Comparison of ENCODE assay signal across 21 cellular contexts in the genomic region with DNA sequence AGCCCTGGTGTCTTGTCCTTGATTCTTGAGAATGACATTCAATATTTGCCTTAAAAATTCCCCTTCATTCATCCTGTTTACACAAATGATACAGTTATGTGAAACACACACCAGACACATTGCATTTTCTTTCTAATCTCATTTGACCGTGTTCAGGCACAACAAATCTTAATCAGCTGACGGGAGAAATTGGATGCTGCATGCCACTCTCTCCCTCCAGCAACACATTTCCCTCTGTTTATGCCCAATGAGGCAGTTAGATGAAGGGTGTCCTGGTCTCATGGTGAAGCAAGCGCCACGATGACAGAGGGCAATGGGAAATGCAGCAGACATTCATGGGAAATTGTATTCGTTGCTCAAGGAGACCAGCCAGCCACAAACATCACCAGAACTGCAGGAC. TPM values are rescaled to one million over a fixed set of nuclear protein-coding genes. Genes with fewer than 3 reads are reported as not detected.
A peak's percentile ranks its signal among the peaks of the same experiment; 100 is the strongest.
DNase-seq lines count a peak whose midpoint lies in the region; ATAC-seq and TF ChIP-seq lines count a peak whose summit lies in the region.
"Had no signal": no experiment of that assay in that cellular context is flagged by ENCODE, and none has a peak within 500 bp of the region (broad histone marks: within the 10 kb centered on the region; RNA-seq: fewer than 3 reads in every experiment).

No MANE protein-coding gene starts in this region.

- no peaks in the 10 kb centered on the region for H3K9me3 ChIP-seq in SK-N-SH
- no peaks in the 10 kb centered on the region for H3K9me3 ChIP-seq in endodermal cell (ENCODE audit: control insufficient read depth, low read length)
- H3K9me3 ChIP-seq: A549, MG63 had no signal

- 48% methylated on average over 5 of the region's 5 CpGs for WGBS in SK-N-SH (ENCODE audit: low lambda C conversion rate)
- WGBS in endodermal cell (ENCODE audit: insufficient coverage in 1 of 2, insufficient read length in 1 of 2), 2 experiments: 82 to 92% methylated on average over 4 to 5 of the region's 5 CpGs

- POLR2A ChIA-PET in SK-N-SH (lab: Yijun Ruan, JAX): interaction anchor here (0.9 to 1.7 kb wide), 2 partner anchors 34 to 138 kb away, joined by 3 to 6 read pairs; no protein-coding TSS in a partner anchor

- no peak overlapping the region for H2AFZ ChIP-seq in SK-N-SH (ENCODE audit: low read depth)

- H3K27ac ChIP-seq in SK-N-SH (ENCODE audit: low read depth in 2 of 2, low read length in 1 of 2) (peak overlapping the region in 1 of 2 experiments; percentile 95; a peak in 2 of 4 replicates), endodermal cell (ENCODE audit: low read depth, low read length) (no peak overlapping the region), substantia nigra (ENCODE audit: low read depth, low read length, poor library complexity, severe bottlenecking) (peak overlapping the region; percentile 1)
- H3K27ac ChIP-seq: A549, KMS-11 had no signal

- H3K79me2 ChIP-seq in SK-N-SH (ENCODE audit: insufficient read depth): no peaks in the 10 kb centered on the region

- ATAC-seq in Right ventricle myocardium inferior: no peak
- ATAC-seq: A549, GM12878, HepG2 had no signal

- no peaks in the 10 kb centered on the region for H3F3A ChIP-seq in SK-N-SH (replicated peaks; ENCODE audit: insufficient read depth)

- peaks cover 33% of the 10 kb centered on the region for H3K4me1 Mint-ChIP-seq in endodermal cell

- TF ChIP-seq EP300 in SK-N-SH (IDR thresholded peaks at IDR 0.05; ENCODE audit: borderline replicate concordance in 1 of 2, low read depth in 1 of 2, low read length in 1 of 2): peak in 1 of 2 experiments; percentile 94; a peak in 2 of 4 replicates

- CTCF ChIA-PET in SK-N-SH (lab: Yijun Ruan, JAX): interaction anchor here (0.9 to 7.0 kb wide), 8 partner anchors 10 to 538 kb away, joined by 3 to 85 read pairs (median 4); no protein-coding TSS in a partner anchor

- H3K9ac ChIP-seq in SK-N-SH (no peak overlapping the region), endodermal cell (ENCODE audit: extremely low read depth, low read length, poor library complexity, severe bottlenecking) (no peak overlapping the region)
- H3K9ac ChIP-seq: KMS-11 had no signal

- no peaks in the 10 kb centered on the region for H4K20me1 ChIP-seq in SK-N-SH (ENCODE audit: insufficient read depth)

- no peaks in the 10 kb centered on the region for H3K27me3 ChIP-seq in SK-N-SH (ENCODE audit: insufficient read depth)
- H3K27me3 ChIP-seq in endodermal cell (ENCODE audit: control insufficient read depth, insufficient read depth, low read length, poor library complexity, severe bottlenecking): no peaks in the 10 kb centered on the region
- H3K27me3 ChIP-seq: MG63 had no signal

- H3K9me2 ChIP-seq in SK-N-SH: no peaks in the 10 kb centered on the region

- intact Hi-C loops in Right ventricle myocardium inferior (cut with DNase I): no loop called here
- intact Hi-C loops in cardiac septum (cut with DNase I): no loop called here

- H3K36me3 Mint-ChIP-seq in endodermal cell (ENCODE audit: low read depth): no peaks in the 10 kb centered on the region

- H3K9me3 Mint-ChIP-seq in endodermal cell: no peaks in the 10 kb centered on the region

- no peak overlapping the region for H3K4me2 ChIP-seq in SK-N-SH
- H3K4me2 ChIP-seq: A549, KMS-11 had no signal

- H3K27me3 Mint-ChIP-seq in endodermal cell (ENCODE audit: insufficient read depth): no peaks in the 10 kb centered on the region

- TF ChIP-seq CTCF in SK-N-SH (IDR thresholded peaks at IDR 0.05): no peak
- TF ChIP-seq CTCF in endodermal cell (conservative IDR thresholded peaks at IDR 0.05): no peak

- DNase-seq in Right ventricle myocardium inferior (ENCODE audit: missing footprints): peak; percentile 16
- DNase-seq in cardiac septum (ENCODE audit: low spot score): no peak
- peak; percentile 72 for DNase-seq in SK-N-SH
- peak; percentile 41 for DNase-seq in endodermal cell
- peak in 5 of 49 donors; percentile 6 to 18 (median 13) for DNase-seq in substantia nigra (lab: John Stamatoyannopoulos, UW)
- no peak for DNase-seq in cerebellar nuclear complex (lab: John Stamatoyannopoulos, UW)
- no peak for DNase-seq in NCI-H69 (lab: John Stamatoyannopoulos, UW)
- DNase-seq in SHP77 treated with DMSO at 0.1 percent for 48 hours (lab: John Stamatoyannopoulos, UW): no peak
- DNase-seq: DND-41, GOT3, MG63, NCI-H1092, NCI-H146, NCI-H2081, NCI-H226, NCI-H524 treated with DMSO at 0.1 percent for 48 hours, SIG-M5 had no signal

- H3K4me1 ChIP-seq in SK-N-SH (ENCODE audit: control insufficient read depth in 1 of 2, insufficient read depth in 2 of 2, low read depth in 1 of 2, low read length in 1 of 2) (peaks cover 15 to 55% of the 10 kb centered on the region in 2 experiments; a peak in 3 of 4 replicates), endodermal cell (ENCODE audit: control insufficient read depth, insufficient read depth, low read length) (peaks cover 15% of the 10 kb centered on the region)
- H3K4me1 ChIP-seq: A549 had no signal

- no peak overlapping the region for H3K4me3 Mint-ChIP-seq in endodermal cell

- H3K4me3 ChIP-seq in SK-N-SH (ENCODE audit: low read depth in 2 of 2, low read length in 1 of 2): no peak overlapping the region
- no peak overlapping the region for H3K4me3 ChIP-seq in endodermal cell (ENCODE audit: low read length)
- H3K4me3 ChIP-seq: A549, GM12878, MG63 had no signal

- no peak for TF ChIP-seq RAD21 in SK-N-SH (IDR thresholded peaks at IDR 0.05; ENCODE audit: low read length)

- H3K36me3 ChIP-seq in SK-N-SH (replicated peaks in 1 of 2; ENCODE audit: control insufficient read depth in 1 of 2, insufficient read depth in 2 of 2, low read length in 1 of 2) (no peaks in the 10 kb centered on the region), endodermal cell (ENCODE audit: control insufficient read depth, insufficient read depth, low read length) (no peaks in the 10 kb centered on the region)
- H3K36me3 ChIP-seq: MG63 had no signal

- no peak overlapping the region for H3K27ac Mint-ChIP-seq in endodermal cell

TF ChIP-seq in SK-N-SH, 30 proteins besides CTCF, POLR2A, EP300 and RAD21:
- peak; percentile 92 for TF ChIP-seq MXI1 (IDR thresholded peaks at IDR 0.05; ENCODE audit: low read depth, low read length)
- peak; percentile 81; the same call in 1 of the 2 replicates for TF ChIP-seq RCOR1 (IDR thresholded peaks at IDR 0.05; ENCODE audit: low read length)
- TF ChIP-seq CHD2 (IDR thresholded peaks at IDR 0.05; ENCODE audit: low read length, partially characterized antibody): peak; percentile 77
- peak; percentile 75 for TF ChIP-seq GATA2 (CRISPR knock-in tag; IDR thresholded peaks at IDR 0.05)
- TF ChIP-seq RFX5 (IDR thresholded peaks at IDR 0.05; ENCODE audit: low read length): peak; percentile 48; the same call in 1 of the 2 replicates
- no peak for TF ChIP-seq TEAD4 (IDR thresholded peaks at IDR 0.05; ENCODE audit: borderline replicate concordance, insufficient read depth)
- TF ChIP-seq TCF12 (IDR thresholded peaks at IDR 0.05): no peak
- TF ChIP-seq FOXJ3 (CRISPR knock-in tag; IDR thresholded peaks at IDR 0.05): peak; percentile 96

RNA-seq across cellular contexts. Expression of gene FGF1, which starts 3.2 kb away (rescaled TPM):
- total RNA-seq in Right ventricle myocardium inferior: 57.0 TPM
- 70.2 TPM for total RNA-seq in cardiac septum
- 5.3 and 5.9 TPM in 2 replicates for polyA plus RNA-seq in SK-N-SH (2012; rRNA removed)
- 5.6 and 6.3 TPM in 2 replicates for polyA plus RNA-seq in SK-N-SH (2012; cell fraction: cytosol; rRNA removed)
- polyA plus RNA-seq in SK-N-SH (2012; cell fraction: nucleus; rRNA removed): 5.4 and 5.6 TPM in 2 replicates
- under 1 TPM in 1 of 2 donors, not detected in 1; 0.77 TPM for total RNA-seq in endodermal cell
- polyA plus RNA-seq in endodermal cell (2013, experiment 1 of 2): 0.28 TPM
- polyA plus RNA-seq in endodermal cell (2013, experiment 2 of 2): 0.54 TPM
- total RNA-seq: GM12878, HepG2 had no signal
- polyA plus RNA-seq: GM12878, HepG2 had no signal

Comparison
In these comparisons a context has a peak if more than half of its experiments do, and no peak if none do; other contexts are left out.
1. DNase-seq: peak in Right ventricle myocardium inferior (single experiment), SK-N-SH (single experiment) and endodermal cell (single experiment); none in cardiac septum (single experiment), cerebellar nuclear complex (0 of 2), NCI-H69 (single experiment) and SHP77 treated with DMSO at 0.1 percent for 48 hours (single experiment).
2. RNA of gene FGF1, which starts 3.2 kb away (total RNA-seq): 70.2 TPM in cardiac septum (single experiment) and 57.0 TPM in Right ventricle myocardium inferior (single experiment); 0.77 TPM in endodermal cell; every median in the first group is over 10 times any median in the second.